Comparison of ENCODE assay signal across 26 cellular contexts in the genomic region with DNA sequence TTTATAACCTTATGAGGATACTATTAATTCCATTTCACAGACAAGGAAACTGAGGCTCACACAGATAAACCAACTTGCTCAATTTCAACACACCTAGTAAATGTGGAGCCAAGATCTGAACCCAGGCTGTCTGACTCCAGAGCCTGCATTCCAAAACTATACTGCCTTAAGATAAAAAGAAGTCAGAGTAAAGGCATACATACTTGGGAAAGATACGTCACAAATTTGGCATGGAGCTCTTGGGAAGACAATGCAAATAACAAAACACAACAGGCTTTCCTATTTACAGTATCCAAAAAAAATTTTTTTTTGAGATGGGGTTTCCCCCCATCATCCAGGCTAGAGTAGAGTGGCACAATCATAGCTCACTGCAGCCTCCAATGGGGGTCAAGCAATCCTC. TPM values are rescaled to one million over a fixed set of nuclear protein-coding genes. Genes with fewer than 3 reads are reported as not detected.
DNase-seq lines count a peak whose midpoint lies in the region; ATAC-seq and TF ChIP-seq lines count a peak whose summit lies in the region.
"Had no signal": no experiment of that assay in that cellular context is flagged by ENCODE, and none has a peak within 500 bp of the region (broad histone marks: within the 10 kb centered on the region; RNA-seq: fewer than 3 reads in every experiment).

No MANE protein-coding gene starts in this region.

- intact Hi-C loops in aorta (cut with DNase I): no loop called here

- TF ChIP-seq POLR2A in Peyer's patch (IDR thresholded peaks at IDR 0.05): no peak

- H3K27ac ChIP-seq in SJSA1: peak overlapping the region; percentile 93
- H3K27ac ChIP-seq in aorta (ENCODE audit: low read depth in 1 of 2, low read length in 2 of 2): no peak overlapping the region
- no peak overlapping the region for H3K27ac ChIP-seq in Peyer's patch
- H3K27ac ChIP-seq: 22Rv1, SJCRH30 had no signal

- H3K4me1 ChIP-seq in SJSA1 (replicated peaks): peaks cover 38% of the 10 kb centered on the region
- peaks cover 3 to 4% of the 10 kb centered on the region in 2 donors for H3K4me1 ChIP-seq in aorta (ENCODE audit: control insufficient read depth in 1 of 2, insufficient read depth in 2 of 2, low read length in 2 of 2)
- no peaks in the 10 kb centered on the region for H3K4me1 ChIP-seq in Peyer's patch
- H3K4me1 ChIP-seq: BE2C, SJCRH30 had no signal

- H3K4me3 ChIP-seq in SJSA1 (no peak overlapping the region), fibroblast of the aortic adventitia (ENCODE audit: low read depth, low read length) (no peak overlapping the region), aorta (ENCODE audit: low read length in 2 of 2) (no peak overlapping the region), Peyer's patch (no peak overlapping the region)
- H3K4me3 ChIP-seq: SJCRH30 had no signal

- H3K27me3 ChIP-seq in SJSA1 (replicated peaks): no peaks in the 10 kb centered on the region
- no peaks in the 10 kb centered on the region for H3K27me3 ChIP-seq in aorta (ENCODE audit: control insufficient read depth in 1 of 2, insufficient read depth in 2 of 2, low read length in 1 of 2)
- H3K27me3 ChIP-seq in Peyer's patch: no peaks in the 10 kb centered on the region
- H3K27me3 ChIP-seq: SJCRH30 had no signal

- peaks cover 2% of the 10 kb centered on the region for H3K9me3 Mint-ChIP-seq in activated T-cell treated with anti-CD3 and anti-CD28 coated beads, Interleukin-2, amount 50 U/mL, for 24 hours

- TF ChIP-seq CTCF in fibroblast of the aortic adventitia (IDR thresholded peaks at IDR 0.05; ENCODE audit: insufficient read depth, low read length) (no peak), Peyer's patch (IDR thresholded peaks at IDR 0.05) (no peak)

- WGBS in aorta, 2 donors: 69 to 71% methylated on average over 1 of the region's 1 CpG

- no peak for DNase-seq in activated T-cell treated with anti-CD3 and anti-CD28 coated beads, Interleukin-2, amount 50 U/mL, for 24 hours
- DNase-seq in activated T-cell treated with anti-CD3 and anti-CD28 coated beads for 4 hours: no peak
- DNase-seq in SJSA1 (ENCODE audit: low read depth in 1 of 2, low spot score in 2 of 2): peak in 1 of 2 experiments; percentile 21
- DNase-seq in fibroblast of the aortic adventitia (ENCODE audit: low read depth): peak; percentile 17
- DNase-seq in aorta: no peak
- DNase-seq in activated CD4-positive, alpha-beta T cell treated with anti-CD3 and anti-CD28 coated beads for 48 hours: no peak
- no peak for DNase-seq in Peyer's patch
- DNase-seq: BE2C; Calu3; DMS153; DND-41; H7; KBM-7; MV-4-11; NCI-H1105; NCI-H1436 treated with DMSO at 0.1 percent for 48 hours; NCI-H187 treated with DMSO at 0.1 percent for 48 hours; NCI-H446; NCI-H524 treated with DMSO at 0.1 percent for 48 hours; NCI-H82; NK-92 treated with Interleukin-12 subunit alpha and Interleukin-12 subunit beta, amount 100 ng/mL, for 24 hours; PC-3; SJCRH30 had no signal

- peak overlapping the region; percentile 14 for H3K27ac Mint-ChIP-seq in activated T-cell treated with anti-CD3 and anti-CD28 coated beads, Interleukin-2, amount 50 U/mL, for 24 hours

- H3K36me3 ChIP-seq in SJSA1 (no peaks in the 10 kb centered on the region), aorta (ENCODE audit: control insufficient read depth in 1 of 2, insufficient read depth in 2 of 2, low read length in 1 of 2) (no peaks in the 10 kb centered on the region), Peyer's patch (no peaks in the 10 kb centered on the region)

- H3K4me3 Mint-ChIP-seq in activated T-cell treated with anti-CD3 and anti-CD28 coated beads, Interleukin-2, amount 50 U/mL, for 24 hours: no peak overlapping the region
- H3K4me3 Mint-ChIP-seq: CD14-positive monocyte had no signal

- H3K27me3 Mint-ChIP-seq in activated T-cell treated with anti-CD3 and anti-CD28 coated beads, Interleukin-2, amount 50 U/mL, for 24 hours: no peaks in the 10 kb centered on the region

- ATAC-seq in aorta (ENCODE audit: low FRiP score): no peak
- ATAC-seq: PC-3, Right ventricle myocardium inferior had no signal

- peaks cover 63% of the 10 kb centered on the region for H3K4me1 Mint-ChIP-seq in activated T-cell treated with anti-CD3 and anti-CD28 coated beads, Interleukin-2, amount 50 U/mL, for 24 hours (ENCODE audit: low read depth)

- H3K36me3 Mint-ChIP-seq in activated T-cell treated with anti-CD3 and anti-CD28 coated beads, Interleukin-2, amount 50 U/mL, for 24 hours (ENCODE audit: low read depth): peaks cover 10% of the 10 kb centered on the region

- H3K9me3 ChIP-seq in SJSA1 (replicated peaks) (no peaks in the 10 kb centered on the region), aorta (ENCODE audit: control insufficient read depth, low read length) (no peaks in the 10 kb centered on the region), Peyer's patch (no peaks in the 10 kb centered on the region)
- H3K9me3 ChIP-seq: BE2C, SJCRH30 had no signal

RNA-seq across cellular contexts. Expression of a gene that starts 5.9 kb away (rescaled TPM):
- total RNA-seq in SJSA1 (2014; rRNA removed; shearing (Covaris generic)): 33.7 and 55.0 TPM in 2 replicates
- total RNA-seq in fibroblast of the aortic adventitia (ENCODE audit: low replicate concordance) (36.6 and 44.6 TPM in 2 replicates), aorta (100 to 1,000 TPM; 165 to 177 TPM), Peyer's patch (10 to 100 TPM in 3 of 4 donors, 1 to 10 TPM in 1; 4.4 to 71.8 (median 15.2) TPM)
- 10 to 100 TPM; 18.6 to 41.9 TPM for polyA plus RNA-seq in aorta
